In the genomic region with DNA sequence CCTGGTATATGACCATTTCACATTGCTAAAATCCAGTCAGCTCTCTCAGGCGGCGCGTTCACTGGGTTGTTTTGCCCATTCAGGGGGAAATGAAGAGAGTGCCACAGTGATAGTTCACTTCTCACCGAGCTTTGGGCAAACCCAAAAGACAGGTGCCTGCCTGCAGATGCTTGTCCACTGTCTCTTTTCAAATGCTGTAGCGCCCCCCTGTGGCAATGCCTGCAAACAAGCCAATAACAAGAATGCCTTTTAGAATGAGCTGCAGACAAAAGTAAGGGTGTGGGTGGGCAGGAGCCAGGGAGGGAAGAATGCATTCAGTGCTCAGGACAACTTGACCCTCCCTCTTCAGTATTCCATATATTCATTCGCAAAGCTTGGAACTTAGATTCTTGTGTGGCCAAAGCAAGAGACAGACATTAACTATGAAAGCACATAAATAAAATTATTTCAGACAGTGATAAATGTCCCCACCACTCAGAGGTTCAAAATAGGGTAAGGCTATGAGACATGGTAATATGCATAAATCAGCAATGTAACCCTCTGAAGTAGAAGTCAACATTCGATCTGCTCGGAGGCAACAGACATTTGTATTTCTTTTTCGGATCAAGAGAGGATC, we compare ENCODE assay signal across 8 cellular contexts.
DNase-seq lines count a peak whose midpoint lies in the region; ATAC-seq and TF ChIP-seq lines count a peak whose summit lies in the region.

No MANE protein-coding gene starts in this region.

- POLR2A ChIA-PET in HEK293 (lab: Yijun Ruan, JAX): interaction anchor here (0.6 to 1.1 kb wide), 2 partner anchors 32 to 42 kb away, joined by 3 to 4 read pairs; no protein-coding TSS in a partner anchor

- H3K4me2 ChIP-seq in trophoblast cell (ENCODE audit: low read length): no peak overlapping the region

- TF ChIP-seq CTCF in C4-2B (conservative IDR thresholded peaks at IDR 0.05) (peak; percentile 85), HEK293 (tag by site-specific recombination; IDR thresholded peaks at IDR 0.05) (0 out of 2 replicates have a peak, but pooled peaks have one; percentile 17)

- H3K9me3 ChIP-seq in HEK293 (ENCODE audit: control insufficient read depth, insufficient read depth, low read depth, low read length) (no peaks in the 10 kb centered on the region), trophoblast cell (ENCODE audit: insufficient read depth, low read depth, low read length) (no peaks in the 10 kb centered on the region)

- CTCF ChIA-PET in HEK293 (lab: Yijun Ruan, JAX): interaction anchor here (0.6 to 6.5 kb wide), 48 partner anchors 9 to 1256 kb away, joined by 3 to 82 read pairs (median 4); no protein-coding TSS in a partner anchor

- peak; percentile 61 for DNase-seq in NOMO-1 treated with DMSO at 0.1 percent for 48 hours (lab: John Stamatoyannopoulos, UW; ENCODE audit: unreplicated experiment)
- DNase-seq in activated T-cell treated with anti-CD3 and anti-CD28 coated beads for 48 hours (ENCODE audit: low read depth): peak; percentile 63
- peak; percentile 34 to 87 (median 74) for DNase-seq in head of caudate nucleus
- peak; percentile 62 to 83 for DNase-seq in trophoblast cell

- H4K8ac ChIP-seq in trophoblast cell (ENCODE audit: low read depth, low read length): no peak overlapping the region

- no peak overlapping the region for H2BK120ac ChIP-seq in trophoblast cell (ENCODE audit: insufficient read depth, low read length, poor library complexity)

- no peaks in the 10 kb centered on the region for H3K79me1 ChIP-seq in trophoblast cell (ENCODE audit: low read length)

- H3K27ac ChIP-seq in C4-2B (no peak overlapping the region), HEK293 (ENCODE audit: extremely low read depth, low read depth, low read length) (no peak overlapping the region), trophoblast cell (ENCODE audit: low read depth, low read length) (no peak overlapping the region)

- no peak overlapping the region for H3K18ac ChIP-seq in trophoblast cell (ENCODE audit: low read length)

- no peak overlapping the region for H2BK12ac ChIP-seq in trophoblast cell (ENCODE audit: low read length)

- H3K36me3 ChIP-seq in HEK293 (ENCODE audit: control insufficient read depth in 2 of 2, insufficient read depth in 1 of 2, low read length in 2 of 2) (no peaks in the 10 kb centered on the region), trophoblast cell (ENCODE audit: control insufficient read depth in 1 of 2, insufficient read depth in 2 of 2, low read length in 2 of 2) (no peaks in the 10 kb centered on the region)

- H3K4me3 ChIP-seq in HEK293 (ENCODE audit: low read depth, low read length): no peak overlapping the region
- no peak overlapping the region for H3K4me3 ChIP-seq in trophoblast cell (ENCODE audit: low read depth, low read length)

- no peak overlapping the region for H2AK5ac ChIP-seq in trophoblast cell (ENCODE audit: low read length)

- WGBS in trophoblast cell (ENCODE audit: extremely low coverage, insufficient coverage, insufficient read length): no CpG with 5 or more reads among the region's 9 CpGs

- ATAC-seq in GM19463 (IDR thresholded peaks at IDR 0.05; ENCODE audit: unreplicated experiment): no peak
- ATAC-seq in HG02610 (IDR thresholded peaks at IDR 0.05; ENCODE audit: unreplicated experiment): no peak

- no peaks in the 10 kb centered on the region for H3K27me3 ChIP-seq in trophoblast cell (ENCODE audit: insufficient read depth, low read length)

- no peak overlapping the region for H3K14ac ChIP-seq in trophoblast cell (ENCODE audit: low read length)

- no peak overlapping the region for H4K12ac ChIP-seq in trophoblast cell (ENCODE audit: low read depth, low read length)

- H2BK5ac ChIP-seq in trophoblast cell (ENCODE audit: low read depth, low read length, poor library complexity): no peak overlapping the region

- H3K4ac ChIP-seq in trophoblast cell (ENCODE audit: low read depth, low read length): no peak overlapping the region

- H3K79me2 ChIP-seq in trophoblast cell (ENCODE audit: control insufficient read depth, insufficient read depth, low read length, poor library complexity): no peaks in the 10 kb centered on the region

- H3K4me1 ChIP-seq in HEK293 (ENCODE audit: control insufficient read depth, insufficient read depth, low read length) (no peaks in the 10 kb centered on the region), trophoblast cell (ENCODE audit: control insufficient read depth in 1 of 2, insufficient read depth in 2 of 2, low read length in 2 of 2) (no peaks in the 10 kb centered on the region)

- no peak overlapping the region for H3K9ac ChIP-seq in trophoblast cell (ENCODE audit: low read length)

- no peak overlapping the region for H2AFZ ChIP-seq in trophoblast cell (ENCODE audit: insufficient read depth, low read length, poor library complexity)

- intact Hi-C loops in head of caudate nucleus (cut with DNase I): no loop called here

- no peak overlapping the region for H4K91ac ChIP-seq in trophoblast cell (ENCODE audit: low read depth, low read length)

- H3K23ac ChIP-seq in trophoblast cell (ENCODE audit: low read length): no peak overlapping the region

TF ChIP-seq in HEK293, 187 proteins besides CTCF, POLR2A, EP300 and RAD21:
- TF ChIP-seq ZFHX2 (tag by site-specific recombination; conservative IDR thresholded peaks at IDR 0.05) (0 out of 2 replicates have a peak, but pooled peaks have one; percentile 12), ZNF654 (tag by site-specific recombination; IDR thresholded peaks at IDR 0.05; ENCODE audit: low read depth) (peak; percentile 78), ZNF112 (tag by site-specific recombination; IDR thresholded peaks at IDR 0.05) (no peak)
